Comparison of ENCODE assay signal across 17 cellular contexts in genomic region chr5:9714187-9714586, GRCh38.
"Had no signal": no experiment of that assay in that cellular context is flagged by ENCODE, and none has a peak within 500 bp of the region (broad histone marks: within the 10 kb centered on the region; RNA-seq: fewer than 3 reads in every experiment).

No MANE protein-coding gene starts in this region.

- H3K4me3 ChIP-seq: esophagus squamous epithelium, gastrocnemius medialis, heart right ventricle, left lung, transverse colon had no signal

- H3K4me1 ChIP-seq: esophagus squamous epithelium, gastrocnemius medialis, heart right ventricle, left lung, transverse colon had no signal

- H3K9me3 ChIP-seq: esophagus squamous epithelium, gastrocnemius medialis, heart right ventricle, left lung, transverse colon had no signal

- H3K36me3 ChIP-seq: brain microvascular endothelial cell, esophagus squamous epithelium, gastrocnemius medialis, heart right ventricle, left lung, transverse colon had no signal

- H3K27me3 ChIP-seq: brain microvascular endothelial cell, esophagus squamous epithelium, gastrocnemius medialis, heart right ventricle, left lung, transverse colon had no signal

- DNase-seq: activated CD4-positive, CD25-positive, alpha-beta regulatory T cell treated with anti-CD3 and anti-CD28 coated beads, Interleukin-2, amount 50 U/mL, for 72 hours; activated naive CD8-positive, alpha-beta T cell treated with anti-CD3 and anti-CD28 coated beads, Interleukin-2, amount 10 ng/mL, durations not matched to agents 7 days and 5 days; anterior cingulate cortex; brain microvascular endothelial cell; cortex of kidney; effector CD4-positive, alpha-beta T cell; esophagus squamous epithelium; gastrocnemius medialis; heart right ventricle; left lung; nucleus accumbens; right cardiac atrium; small intestine; stimulated activated naive CD8-positive, alpha-beta T cell treated with anti-CD3 and anti-CD28 coated beads, Interleukin-15, Interleukin-2, amounts not matched to agents 100 U/mL and 50 U/mL, for 24 hours; T-cell; T-helper 9 cell; transverse colon had no signal

- H3K27ac ChIP-seq: brain microvascular endothelial cell, esophagus squamous epithelium, gastrocnemius medialis, heart right ventricle, left lung, transverse colon had no signal

- ATAC-seq: gastrocnemius medialis; heart right ventricle; left lung; right cardiac atrium; stimulated activated naive CD8-positive, alpha-beta T cell treated with anti-CD3 and anti-CD28 coated beads, Interleukin-15, Interleukin-2, amounts not matched to agents 100 U/mL and 50 U/mL, for 24 hours; T-cell had no signal
